In genomic region chr18:7844418-7844817, GRCh38 we compare ENCODE assay signal across 22 cellular contexts.
"Had no signal": no experiment of that assay in that cellular context is flagged by ENCODE, and none has a peak within 500 bp of the region (broad histone marks: within the 10 kb centered on the region; RNA-seq: fewer than 3 reads in every experiment).

No MANE protein-coding gene starts in this region.

- H3K27ac Mint-ChIP-seq: activated CD4-positive, alpha-beta T cell treated with anti-CD3 and anti-CD28 coated beads for 36 hours; activated naive CD8-positive, alpha-beta T cell; activated T-helper 1 cell treated with anti-CD3 and anti-CD28 coated beads, Interleukin-12 subunit alpha, Interleukin-12 subunit beta, Interleukin-2, Interleukin-4 antibody, amounts not matched to agents 30 ng/mL and 10 ng/mL and 1 ng/mL, durations not matched to agents 14 hours and 24 hours and 36 hours; mesothelial cell of epicardium; nephron; stimulated activated effector memory CD8-positive, alpha-beta T cell treated with anti-CD3 and anti-CD28 coated beads, Interleukin-12 subunit alpha, Interleukin-12 subunit beta, amount 100 ng/mL, for 72 hours; T-helper 2 cell treated with Interferon-gamma antibody and Interleukin-4, amounts not matched to agents 5 μg/mL and 100 μg/mL, for 36 hours; WTC11 had no signal

- H3K36me3 Mint-ChIP-seq: activated naive CD8-positive, alpha-beta T cell; stimulated activated effector memory CD8-positive, alpha-beta T cell treated with anti-CD3 and anti-CD28 coated beads, Interleukin-12 subunit alpha, Interleukin-12 subunit beta, amount 100 ng/mL, for 72 hours had no signal

- H3K27me3 ChIP-seq: testis, upper lobe of right lung had no signal

- ATAC-seq: activated CD4-positive, alpha-beta T cell treated with anti-CD3 and anti-CD28 coated beads for 36 hours; esophagus mucosa; left lobe of liver; sciatic nerve; stimulated activated effector memory CD8-positive, alpha-beta T cell treated with anti-CD3 and anti-CD28 coated beads, Interleukin-12 subunit alpha, Interleukin-12 subunit beta, amount 100 ng/mL, for 72 hours; upper lobe of right lung; WTC11 had no signal

- H3K27me3 Mint-ChIP-seq: activated CD4-positive, alpha-beta T cell treated with anti-CD3 and anti-CD28 coated beads for 36 hours; activated naive CD8-positive, alpha-beta T cell had no signal

- H3K4me3 Mint-ChIP-seq: activated CD4-positive, alpha-beta T cell treated with anti-CD3 and anti-CD28 coated beads for 36 hours; activated naive CD8-positive, alpha-beta T cell; activated T-helper 1 cell treated with anti-CD3 and anti-CD28 coated beads, Interleukin-12 subunit alpha, Interleukin-12 subunit beta, Interleukin-2, Interleukin-4 antibody, amounts not matched to agents 30 ng/mL and 10 ng/mL and 1 ng/mL, durations not matched to agents 14 hours and 24 hours and 36 hours; mesothelial cell of epicardium; nephron; stimulated activated effector memory CD8-positive, alpha-beta T cell treated with anti-CD3 and anti-CD28 coated beads, Interleukin-12 subunit alpha, Interleukin-12 subunit beta, amount 100 ng/mL, for 72 hours; T-helper 2 cell treated with Interferon-gamma antibody and Interleukin-4, amounts not matched to agents 5 μg/mL and 100 μg/mL, for 36 hours; WTC11 had no signal

- DNase-seq: activated CD4-positive, alpha-beta T cell treated with anti-CD3 and anti-CD28 coated beads for 36 hours; activated CD4-positive, alpha-beta T cell treated with anti-CD3 and anti-CD28 coated beads, Interleukin-2, amount 50 U/mL, for 48 hours; activated gamma-delta T cell treated with Interleukin-2 at 50 U/mL for 16 hours; amniotic stem cell; caudate nucleus; stimulated activated CD4-positive, alpha-beta T cell treated with anti-CD3 and anti-CD28 coated beads, Interleukin-4, amount 100 ng/mL, for 1 hour; testis; upper lobe of right lung had no signal

- H3K36me3 ChIP-seq: upper lobe of right lung had no signal

- H3K4me3 ChIP-seq: lung, smooth muscle cell, testis, upper lobe of right lung had no signal

- FAIRE-seq: islet of Langerhans, TTC549 had no signal
